In the genomic region with DNA sequence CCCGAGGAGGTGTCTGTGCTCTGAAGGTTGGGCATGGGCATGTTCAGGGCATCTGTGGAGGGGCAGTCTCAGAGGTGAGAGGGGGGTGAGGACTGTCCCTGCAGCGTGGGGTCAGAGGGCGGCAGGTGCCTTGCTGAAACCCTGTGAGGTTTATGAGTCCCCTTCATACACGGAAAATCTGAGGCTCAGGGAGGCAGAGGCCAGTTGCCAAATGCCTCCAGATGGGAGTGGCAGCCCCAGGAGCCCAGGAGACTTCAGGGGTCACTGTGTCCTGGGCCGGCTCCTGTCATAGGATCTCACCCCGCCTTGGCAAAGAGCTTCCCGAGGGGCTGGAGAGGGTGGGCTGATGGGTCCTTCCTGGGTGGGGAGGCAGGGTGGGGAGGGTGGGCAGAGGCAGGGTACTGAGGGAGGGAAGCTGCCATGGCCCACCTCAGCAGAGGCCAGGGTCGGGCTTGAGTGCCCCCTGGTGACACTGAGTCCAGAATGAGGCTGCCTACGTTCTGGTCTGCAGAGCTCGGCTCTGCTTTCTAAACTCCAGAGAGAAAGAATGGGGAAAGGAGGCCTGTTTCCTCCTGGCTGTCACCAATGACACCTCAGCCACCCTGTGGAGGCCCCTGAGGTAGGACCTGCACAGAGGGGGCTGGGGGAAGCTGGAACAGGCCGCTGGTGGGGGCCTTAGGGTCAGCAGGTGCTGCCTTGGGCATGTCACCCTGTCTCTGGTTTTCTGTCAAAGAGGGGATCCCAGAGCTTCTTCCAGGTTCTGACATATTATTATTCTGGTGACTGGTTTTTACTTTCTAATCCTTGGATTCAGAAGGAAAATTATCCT, we compare ENCODE assay signal across 10 cellular contexts. TPM values are rescaled to one million over a fixed set of nuclear protein-coding genes. Genes with fewer than 3 reads are reported as not detected.
DNase-seq lines count a peak whose midpoint lies in the region; ATAC-seq, FAIRE-seq and TF ChIP-seq lines count a peak whose summit lies in the region.
"Had no signal": no experiment of that assay in that cellular context is flagged by ENCODE, and none has a peak within 500 bp of the region (broad histone marks: within the 10 kb centered on the region; RNA-seq: fewer than 3 reads in every experiment).

No MANE protein-coding gene starts in this region.

- H3K9ac ChIP-seq in GM12878 (ENCODE audit: control insufficient read depth, insufficient read depth, low read length): peak overlapping the region; percentile 89
- H3K9ac ChIP-seq in mucosa of rectum (ENCODE audit: low read depth in 1 of 2, low read length in 2 of 2): peak overlapping the region; percentile 90 to 97

- no peak for TF ChIP-seq RAD21 in GM12878 (IDR thresholded peaks at IDR 0.05; ENCODE audit: insufficient read depth, low read depth, low read length)

- in situ Hi-C loops in GM12878 (cut with MboI): loop anchor here (10.0 kb wide), 1 partner anchor 277 kb away; no protein-coding TSS in a partner anchor

- no TSS peak for BruUV-seq in GM12878 (replicated peaks; lab: Mats Ljungman, UMichigan)

- TF ChIP-seq CTCF in heart left ventricle (IDR thresholded peaks at IDR 0.05) (no peak), GM12878 (IDR thresholded peaks at IDR 0.05 in 2 of 3, conservative IDR thresholded peaks at IDR 0.05 in 1 of 3; ENCODE audit: control insufficient read depth in 2 of 3, extremely low read depth in 1 of 3, insufficient read depth in 1 of 3, low read depth in 3 of 3, low read length in 3 of 3) (peak in 2 of 3 experiments; percentile 45 to 50; a peak in 4 of 6 replicates)

- DNase-seq in heart left ventricle: no peak
- DNase-seq in Right ventricle myocardium inferior (ENCODE audit: missing footprints): no peak
- no peak for DNase-seq in GM12878 (ENCODE audit: low read depth, low spot score)
- no peak for DNase-seq in NCI-H524 (lab: John Stamatoyannopoulos, UW)
- no peak for DNase-seq in H54 (ENCODE audit: insufficient read length, low spot score)
- DNase-seq: activated CD4-positive, CD25-positive, alpha-beta regulatory T cell treated with anti-CD3 and anti-CD28 coated beads, Interleukin-2, amount 50 U/mL, for 72 hours; NCI-H524 treated with DMSO at 0.1 percent for 48 hours had no signal

- peak overlapping the region; percentile 96 for H3K4me2 ChIP-seq in GM12878 (ENCODE audit: control insufficient read depth, insufficient read depth)

- CTCF ChIA-PET in GM12878 (lab: Yijun Ruan, JAX): interaction anchor here (0.9 to 6.7 kb wide), 15 partner anchors 14 to 432 kb away, joined by 3 to 59 read pairs (median 5); no protein-coding TSS in a partner anchor

- H4K20me1 ChIP-seq in GM12878 (ENCODE audit: control insufficient read depth, insufficient read depth): no peaks in the 10 kb centered on the region

- H3K27me3 ChIP-seq in heart left ventricle (no peaks in the 10 kb centered on the region), GM12878 (replicated peaks in 1 of 2; ENCODE audit: control insufficient read depth in 2 of 2, insufficient read depth in 2 of 2, low read length in 1 of 2) (no peaks in the 10 kb centered on the region), mucosa of rectum (ENCODE audit: control insufficient read depth in 2 of 2, insufficient read depth in 2 of 2, low read length in 2 of 2) (no peaks in the 10 kb centered on the region)

- H3K9me3 ChIP-seq in heart left ventricle: no peaks in the 10 kb centered on the region
- H3K9me3 ChIP-seq in GM12878 (replicated peaks; ENCODE audit: control insufficient read depth, insufficient read depth, low read length): no peaks in the 10 kb centered on the region
- H3K9me3 ChIP-seq in mucosa of rectum (ENCODE audit: control insufficient read depth in 2 of 2, low read length in 2 of 2): no peaks in the 10 kb centered on the region

- TF ChIP-seq EP300 in GM12878 (IDR thresholded peaks at IDR 0.05; ENCODE audit: borderline replicate concordance in 1 of 2, control insufficient read depth in 1 of 2, low read depth in 2 of 2, low read length in 2 of 2): no peak

- SMC1A ChIA-PET in GM12878 (lab: Charles Lee; ENCODE audit: uncharacterized antibody, unreplicated experiment): interaction anchor here (0.8 to 2.1 kb wide), 8 partner anchors 11 to 337 kb away, joined by 3 to 10 read pairs (median 3); no protein-coding TSS in a partner anchor

- H3K79me2 ChIP-seq in GM12878 (ENCODE audit: control insufficient read depth, insufficient read depth, low read length): peaks cover 56% of the 10 kb centered on the region

- RAD21 ChIA-PET in GM12878 (lab: Charles Lee; ENCODE audit: unreplicated experiment): interaction anchor here (0.6 to 2.0 kb wide), 9 partner anchors 17 to 396 kb away, joined by 3 to 6 read pairs (median 3); no protein-coding TSS in a partner anchor

- no peak for FAIRE-seq in GM12878 (lab: Jason Lieb, UNC)
- no peak for FAIRE-seq in H54 (lab: Jason Lieb, UNC)

- ATAC-seq in heart left ventricle (peak in 1 of 4 donors; percentile 2), Right ventricle myocardium inferior (no peak), GM12878 (peak; percentile 35), GM21529 (IDR thresholded peaks at IDR 0.05; ENCODE audit: unreplicated experiment) (no peak), GM21423 (IDR thresholded peaks at IDR 0.05; ENCODE audit: unreplicated experiment) (no peak)

- intact Hi-C loops in heart left ventricle (cut with DNase I) (no loop called here), Right ventricle myocardium inferior (cut with DNase I) (no loop called here), GM12878 (cut with micrococcal nuclease; ENCODE audit: unreplicated experiment) (no loop called here)

- H3K4me1 ChIP-seq in heart left ventricle: peaks cover 5 to 56% (median 25%) of the 10 kb centered on the region in 12 donors
- H3K4me1 ChIP-seq in GM12878 (ENCODE audit: control insufficient read depth, insufficient read depth, low read length): peaks cover 11% of the 10 kb centered on the region
- peaks cover 43 to 58% of the 10 kb centered on the region in 2 donors for H3K4me1 ChIP-seq in mucosa of rectum (ENCODE audit: control insufficient read depth in 2 of 2, insufficient read depth in 2 of 2, low read length in 2 of 2)

- H3K27ac ChIP-seq in heart left ventricle (peak overlapping the region; percentile 35 to 87 (median 72)), GM12878 (ENCODE audit: control insufficient read depth, insufficient read depth) (peak overlapping the region; percentile 89), mucosa of rectum (ENCODE audit: low read depth in 2 of 2, low read length in 2 of 2) (peak overlapping the region; percentile 95 to 97)

- WGBS in heart left ventricle, 4 donors: 52 to 65% (median 60%) methylated on average over 10 to 11 of the region's 11 CpGs
- WGBS in GM12878 (ENCODE audit: insufficient coverage, insufficient replicate concordance, low lambda C conversion rate, missing lambda C conversion rate): 25% methylated on average over 11 of the region's 11 CpGs

- peak overlapping the region in 11 of 12 donors; percentile 4 to 67 (median 55) for H3K4me3 ChIP-seq in heart left ventricle
- H3K4me3 ChIP-seq in GM12878: peak overlapping the region; percentile 78
- peak overlapping the region; percentile 86 to 97 for H3K4me3 ChIP-seq in mucosa of rectum (ENCODE audit: low read length in 2 of 2)

- H2AFZ ChIP-seq in GM12878 (ENCODE audit: control insufficient read depth, low read depth, low read length): no peak overlapping the region

- POLR2A ChIA-PET in GM12878 (lab: Charles Lee): no interaction called here

- TF ChIP-seq POLR2A in heart left ventricle (IDR thresholded peaks at IDR 0.05) (no peak), GM12878 (IDR thresholded peaks at IDR 0.05; ENCODE audit: low read depth, low read length) (no peak; the same call in 1 of the 2 replicates), H54 (IDR thresholded peaks at IDR 0.05; ENCODE audit: low read depth, low read length) (no peak)

- H3K36me3 ChIP-seq in heart left ventricle: peaks cover 0 to 2% (median 0%) of the 10 kb centered on the region in 9 donors
- H3K36me3 ChIP-seq in GM12878 (ENCODE audit: control insufficient read depth in 2 of 2, insufficient read depth in 2 of 2, low read length in 1 of 2): no peaks in the 10 kb centered on the region; a peak in 1 of 4 replicates
- no peaks in the 10 kb centered on the region for H3K36me3 ChIP-seq in mucosa of rectum (ENCODE audit: control insufficient read depth in 2 of 2, insufficient read depth in 2 of 2, low read length in 2 of 2)

TF ChIP-seq in GM12878, 131 proteins besides CTCF, POLR2A, EP300 and RAD21:
- peak; percentile 30; the same call in 1 of the 2 replicates for TF ChIP-seq POLR2AphosphoS5 (IDR thresholded peaks at IDR 0.05; ENCODE audit: low read length)
- no peak for TF ChIP-seq IKZF1 (conservative IDR thresholded peaks at IDR 0.05)
- TF ChIP-seq NR2F1 (conservative IDR thresholded peaks at IDR 0.05): peak; percentile 36; the same call in 1 of the 2 replicates

RNA-seq across cellular contexts. Expression of gene LGALS9, which starts 1.1 kb away (rescaled TPM):
- total RNA-seq in heart left ventricle (100 to 1,000 TPM in 1 of 9 donors, 10 to 100 TPM in 7, 1 to 10 TPM in 1; 7.9 to 173 (median 22.1) TPM), Right ventricle myocardium inferior (18.2 TPM), GM12878 (2014; rRNA removed) (169 and 177 TPM in 2 replicates), GM12878 (2014; rRNA removed; fragmentation: Illumina TruSeq; extraction: Trizol) (115 and 119 TPM in 2 replicates), GM12878 (2021) (246 and 254 TPM in 2 replicates)
- polyA plus RNA-seq in heart left ventricle (10 to 100 TPM; 12.3 to 25.3 TPM), GM12878 (2011; rRNA removed) (88.7 and 223 TPM in 2 replicates), GM12878 (2014; fragmentation: Illumina TruSeq; extraction: Trizol) (180 and 294 TPM in 2 replicates), GM12878 (2014; fragmentation: Nextera tagmentation; extraction: Ambion mirVana) (10 to 100 TPM; 22.5 to 30.2 TPM), GM12878 (2014; rRNA removed) (245 and 252 TPM in 2 replicates), GM12878 (2016; fragmentation: Nextera tagmentation; extraction: Ambion mirVana) (100 to 1,000 TPM; 133 to 142 TPM)
- 94.1 and 105 TPM in 2 replicates for total RNA-seq in GM12878 (2013; cell fraction: nucleolus; rRNA removed)
- polyA plus RNA-seq in GM12878 (2011; ENCODE audit: low read depth): 228 TPM
- polyA plus RNA-seq in GM12878 (2011; cell fraction: cytosol; rRNA removed): 295 and 353 TPM in 2 replicates
- 331 and 338 TPM in 2 replicates for polyA plus RNA-seq in GM12878 (2011; cell fraction: nucleus; rRNA removed)
- polyA plus RNA-seq in GM12878 (2012): 364 and 368 TPM in 2 replicates
- 283 and 449 TPM in 2 replicates for polyA minus RNA-seq in GM12878 (2011; rRNA and poly(A)+ RNA removed)
- polyA minus RNA-seq in GM12878 (2011; cell fraction: cytosol; rRNA and poly(A)+ RNA removed): 110 and 112 TPM in 2 replicates
- 106 and 139 TPM in 2 replicates for polyA minus RNA-seq in GM12878 (2011; cell fraction: nucleus; rRNA and poly(A)+ RNA removed)

Comparison
In these comparisons a context has a peak if more than half of its experiments do, and no peak if none do; other contexts are left out.
1. CTCF ChIP-seq: peak in GM12878 (2 of 3); none in heart left ventricle (0 of 12).
2. Peak in every context shown above with its lines, with median percentiles within 50 percentile points of each other: H3K27ac ChIP-seq and H3K4me3 ChIP-seq.